Comparison of ENCODE assay signal across 1 cellular context in genomic region chr1:2444138-2444591, GRCh38.
A peak's percentile ranks its signal among the peaks of the same experiment; 100 is the strongest.
TF ChIP-seq lines count a peak whose summit lies in the region.

No MANE protein-coding gene starts in this region.

TF ChIP-seq in H1, 55 proteins besides CTCF, POLR2A, EP300 and RAD21:
- TF ChIP-seq GTF2F1 (IDR thresholded peaks at IDR 0.05; ENCODE audit: borderline replicate concordance, low read depth, low read length) (no peak), E2F6 (IDR thresholded peaks at IDR 0.05) (no peak), CHD7 (IDR thresholded peaks at IDR 0.05; ENCODE audit: insufficient replicate concordance, low read length) (no peak), KDM1A (IDR thresholded peaks at IDR 0.05; ENCODE audit: borderline replicate concordance, low read length) (no peak), SIN3A (conservative IDR thresholded peaks at IDR 0.05 in 1 of 2, IDR thresholded peaks at IDR 0.05 in 1 of 2; ENCODE audit: low read depth in 1 of 2, low read length in 2 of 2) (no peak), RXRA (IDR thresholded peaks at IDR 0.05; ENCODE audit: insufficient read depth, low read depth, low read length) (no peak), CTBP2 (IDR thresholded peaks at IDR 0.05; ENCODE audit: borderline replicate concordance, insufficient read depth, insufficient read length, low read length) (peak; percentile 7), EZH2 (IDR thresholded peaks at IDR 0.05; ENCODE audit: low read depth, low read length, severe bottlenecking) (peak; percentile 27), ATF2 (IDR thresholded peaks at IDR 0.05; ENCODE audit: low read length) (no peak)
